ENCODE assay signal across 8 cellular contexts in the genomic region with DNA sequence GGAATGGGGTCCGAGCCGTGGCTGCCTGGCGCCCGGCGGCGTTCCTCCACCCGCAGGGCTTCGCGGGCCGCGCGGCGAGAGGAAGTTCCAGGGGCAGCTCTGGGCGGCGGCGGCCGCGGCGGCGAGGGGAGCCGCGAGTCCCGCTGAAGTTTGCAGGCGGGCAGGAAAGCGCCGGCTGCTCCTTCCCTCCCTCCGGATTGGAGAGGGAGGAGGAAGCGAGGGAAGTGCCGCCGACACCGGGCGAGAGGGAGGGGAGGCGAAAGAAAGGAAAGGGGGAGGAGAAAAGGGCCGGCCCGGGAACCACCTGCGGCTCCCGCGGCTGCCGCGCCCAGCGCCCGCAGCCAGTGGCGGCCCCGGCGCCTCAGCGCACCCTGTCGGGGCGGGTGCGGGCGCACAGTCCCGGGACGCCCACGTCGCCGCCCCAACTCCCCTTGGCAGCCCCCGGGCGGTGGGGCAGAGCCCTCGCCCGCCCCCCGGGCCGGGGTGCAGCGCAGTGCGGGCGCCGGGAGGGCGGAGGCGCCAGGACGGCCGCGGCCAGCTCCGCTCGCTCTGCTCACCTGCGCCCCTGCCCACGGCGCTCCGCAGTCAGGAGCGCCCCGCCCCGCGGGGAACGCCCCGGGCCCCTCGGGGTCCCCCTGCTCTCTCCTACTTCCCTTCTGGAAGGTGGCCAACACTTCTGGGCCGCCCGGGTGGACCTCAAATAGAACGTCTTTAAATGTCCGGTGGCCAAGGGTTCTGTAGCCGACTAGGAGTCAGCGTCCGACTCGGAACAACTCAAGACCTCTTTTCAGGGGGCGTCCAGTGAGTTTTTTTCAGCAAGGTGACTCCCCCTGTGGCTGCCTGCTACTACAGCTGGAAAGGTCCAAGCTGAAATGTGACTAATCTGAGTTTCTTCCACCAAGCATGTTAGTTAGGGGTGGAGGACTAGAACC.
DNase-seq lines count a peak whose midpoint lies in the region; ATAC-seq and TF ChIP-seq lines count a peak whose summit lies in the region.

No MANE protein-coding gene starts in this region.

- ATAC-seq in SK-N-SH treated with all-trans-retinoic acid at 6 μM for 48 hours (peak; percentile 45), sciatic nerve (peak; percentile 77)

- peaks cover 2% of the 10 kb centered on the region; the same call in 1 of the 2 replicates for H3K27me3 ChIP-seq in H7 (ENCODE audit: control insufficient read depth, insufficient read depth, low read length)

- H3K27ac Mint-ChIP-seq in brain, result peak overlapping the region in 4 of 5 experiments; percentile 21 to 88 (median 62)

- no peaks in the 10 kb centered on the region for H3K36me3 ChIP-seq in H7 (replicated peaks; ENCODE audit: control insufficient read depth, insufficient read depth, low read length)

- TF ChIP-seq CTCF in LNCAP (IDR thresholded peaks at IDR 0.05) (peak; percentile 33; the same call in 1 of the 2 replicates), brain (conservative IDR thresholded peaks at IDR 0.05) (peak in 1 of 2 experiments; percentile 26)

- H3K36me3 Mint-ChIP-seq in brain, result no peaks in the 10 kb centered on the region

- peak; percentile 47 to 93 (median 89) for DNase-seq in NCI-H1417 (lab: John Stamatoyannopoulos, UW)
- DNase-seq in NCI-H1417 treated with DMSO at 0.1 percent for 48 hours (lab: John Stamatoyannopoulos, UW), result no peak
- peak; percentile 97 for DNase-seq in H7
- peak; percentile 80 for DNase-seq in sciatic nerve (ENCODE audit: low spot score)

- H3K9me3 Mint-ChIP-seq in brain, result peaks cover 0 to 5% (median 0%) of the 10 kb centered on the region in 5 experiments

- peak overlapping the region; percentile 76 for H3K4me3 ChIP-seq in H7 (ENCODE audit: insufficient read depth, low read depth, low read length)
- H3K4me3 ChIP-seq in iPS-11a (ENCODE audit: low read depth, low read length), result peak overlapping the region; percentile 88

- peaks cover 7% of the 10 kb centered on the region for H3K4me1 Mint-ChIP-seq in brain

- H3K27me3 Mint-ChIP-seq in brain, result peaks cover 3% of the 10 kb centered on the region

- intact Hi-C loops in sciatic nerve (cut with DNase I), result no loop called here

- peak overlapping the region; percentile 86 to 96 (median 90) for H3K4me3 Mint-ChIP-seq in brain

TF ChIP-seq in SK-N-SH treated with all-trans-retinoic acid at 6 μM for 48 hours, 23 proteins besides CTCF, POLR2A, EP300 and RAD21:
- TF ChIP-seq ZFP3 (CRISPR knock-in tag; IDR thresholded peaks at IDR 0.05), result peak; percentile 85
- no peak for TF ChIP-seq ZNF565 (CRISPR knock-in tag; conservative IDR thresholded peaks at IDR 0.05; ENCODE audit: low read depth)
